Comparison of ENCODE assay signal across 1 cellular context in genomic region chr13:49302817-49303216, GRCh38.
TF ChIP-seq lines count a peak whose summit lies in the region.

No MANE protein-coding gene starts in this region.

TF ChIP-seq in HepG2, 621 proteins besides CTCF, POLR2A, EP300 and RAD21 (continued from another document):
- TF ChIP-seq LRRFIP1 (CRISPR knock-in tag; conservative IDR thresholded peaks at IDR 0.05): no peak
- TF ChIP-seq, protein P1, sequence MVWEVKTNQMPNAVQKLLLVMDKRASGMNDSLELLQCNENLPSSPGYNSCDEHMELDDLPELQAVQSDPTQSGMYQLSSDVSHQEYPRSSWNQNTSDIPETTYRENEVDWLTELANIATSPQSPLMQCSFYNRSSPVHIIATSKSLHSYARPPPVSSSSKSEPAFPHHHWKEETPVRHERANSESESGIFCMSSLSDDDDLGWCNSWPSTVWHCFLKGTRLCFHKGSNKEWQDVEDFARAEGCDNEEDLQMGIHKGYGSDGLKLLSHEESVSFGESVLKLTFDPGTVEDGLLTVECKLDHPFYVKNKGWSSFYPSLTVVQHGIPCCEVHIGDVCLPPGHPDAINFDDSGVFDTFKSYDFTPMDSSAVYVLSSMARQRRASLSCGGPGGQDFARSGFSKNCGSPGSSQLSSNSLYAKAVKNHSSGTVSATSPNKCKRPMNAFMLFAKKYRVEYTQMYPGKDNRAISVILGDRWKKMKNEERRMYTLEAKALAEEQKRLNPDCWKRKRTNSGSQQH (CRISPR knock-in tag; IDR thresholded peaks at IDR 0.05; ENCODE audit: low read depth): no peak
- no peak for TF ChIP-seq ZNF558 (CRISPR knock-in tag; IDR thresholded peaks at IDR 0.05; ENCODE audit: borderline replicate concordance)
- TF ChIP-seq ZNF879 (CRISPR knock-in tag; IDR thresholded peaks at IDR 0.05): no peak
- no peak for TF ChIP-seq ZNF510 (CRISPR knock-in tag; IDR thresholded peaks at IDR 0.05; ENCODE audit: low read depth)
- no peak for TF ChIP-seq PPARG (CRISPR knock-in tag; conservative IDR thresholded peaks at IDR 0.05)
- TF ChIP-seq ZSCAN20 (CRISPR knock-in tag; IDR thresholded peaks at IDR 0.05; ENCODE audit: borderline replicate concordance): no peak
- TF ChIP-seq THAP11 (CRISPR knock-in tag; IDR thresholded peaks at IDR 0.05): no peak
- TF ChIP-seq TGIF2 (CRISPR knock-in tag; IDR thresholded peaks at IDR 0.05): no peak
- no peak for TF ChIP-seq NFIC (IDR thresholded peaks at IDR 0.05; ENCODE audit: low read length)
- no peak for TF ChIP-seq ZNF20 (CRISPR knock-in tag; IDR thresholded peaks at IDR 0.05)
- TF ChIP-seq, protein P2, sequence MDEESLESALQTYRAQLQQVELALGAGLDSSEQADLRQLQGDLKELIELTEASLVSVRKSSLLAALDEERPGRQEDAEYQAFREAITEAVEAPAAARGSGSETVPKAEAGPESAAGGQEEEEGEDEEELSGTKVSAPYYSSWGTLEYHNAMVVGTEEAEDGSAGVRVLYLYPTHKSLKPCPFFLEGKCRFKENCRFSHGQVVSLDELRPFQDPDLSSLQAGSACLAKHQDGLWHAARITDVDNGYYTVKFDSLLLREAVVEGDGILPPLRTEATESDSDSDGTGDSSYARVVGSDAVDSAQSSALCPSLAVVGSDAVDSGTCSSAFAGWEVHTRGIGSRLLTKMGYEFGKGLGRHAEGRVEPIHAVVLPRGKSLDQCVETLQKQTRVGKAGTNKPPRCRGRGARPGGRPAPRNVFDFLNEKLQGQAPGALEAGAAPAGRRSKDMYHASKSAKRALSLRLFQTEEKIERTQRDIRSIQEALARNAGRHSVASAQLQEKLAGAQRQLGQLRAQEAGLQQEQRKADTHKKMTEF (CRISPR knock-in tag; IDR thresholded peaks at IDR 0.05): no peak
- TF ChIP-seq ZNF232 (CRISPR knock-in tag; IDR thresholded peaks at IDR 0.05; ENCODE audit: borderline replicate concordance): no peak
- TF ChIP-seq BCL6 (CRISPR knock-in tag; IDR thresholded peaks at IDR 0.05): no peak
TF ChIP-seq in HepG2: peak in this region for 0.
